ENCODE assay signal across 2 cellular contexts in the genomic region with DNA sequence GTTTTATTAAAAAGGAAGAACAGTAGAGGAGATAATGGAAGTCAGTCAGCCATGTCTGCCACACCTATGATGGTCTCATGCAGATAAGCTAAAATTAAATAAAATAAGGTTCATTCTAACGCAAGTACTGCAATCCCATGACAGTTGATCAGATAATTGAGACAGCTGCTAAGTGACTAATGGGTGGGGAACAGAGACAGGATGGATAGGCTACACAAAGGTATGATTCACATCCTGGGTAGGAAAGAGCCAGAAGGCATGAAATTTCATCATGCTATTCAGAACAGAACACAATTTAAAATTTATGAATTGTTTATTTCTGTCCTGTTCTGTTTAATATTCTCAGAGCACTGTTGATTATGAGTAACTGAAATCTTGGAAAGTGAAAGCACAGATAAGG.
TF ChIP-seq lines count a peak whose summit lies in the region.

No MANE protein-coding gene starts in this region.

TF ChIP-seq in IMR-90, 13 proteins besides CTCF, POLR2A, EP300 and RAD21 (continued from another document):
- TF ChIP-seq, protein P1, sequence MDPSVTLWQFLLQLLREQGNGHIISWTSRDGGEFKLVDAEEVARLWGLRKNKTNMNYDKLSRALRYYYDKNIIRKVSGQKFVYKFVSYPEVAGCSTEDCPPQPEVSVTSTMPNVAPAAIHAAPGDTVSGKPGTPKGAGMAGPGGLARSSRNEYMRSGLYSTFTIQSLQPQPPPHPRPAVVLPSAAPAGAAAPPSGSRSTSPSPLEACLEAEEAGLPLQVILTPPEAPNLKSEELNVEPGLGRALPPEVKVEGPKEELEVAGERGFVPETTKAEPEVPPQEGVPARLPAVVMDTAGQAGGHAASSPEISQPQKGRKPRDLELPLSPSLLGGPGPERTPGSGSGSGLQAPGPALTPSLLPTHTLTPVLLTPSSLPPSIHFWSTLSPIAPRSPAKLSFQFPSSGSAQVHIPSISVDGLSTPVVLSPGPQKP (IDR thresholded peaks at IDR 0.05; ENCODE audit: borderline replicate concordance, low read depth, low read length) = no peak
- TF ChIP-seq CHD1 (IDR thresholded peaks at IDR 0.05; ENCODE audit: low read depth, low read length) = no peak
- TF ChIP-seq MAZ (IDR thresholded peaks at IDR 0.05; ENCODE audit: borderline replicate concordance, low read depth, low read length) = no peak
- TF ChIP-seq NFE2L2 (IDR thresholded peaks at IDR 0.05; ENCODE audit: low read depth, low read length) = no peak
- no peak for TF ChIP-seq MXI1 (IDR thresholded peaks at IDR 0.05; ENCODE audit: borderline replicate concordance, low read depth, low read length)
- TF ChIP-seq SMC3 (IDR thresholded peaks at IDR 0.05; ENCODE audit: low read depth, low read length) = no peak

TF ChIP-seq in SK-N-SH treated with all-trans-retinoic acid at 6 μM for 48 hours, 23 proteins besides CTCF, POLR2A, EP300 and RAD21 (continued from another document):
- TF ChIP-seq, protein P2, sequence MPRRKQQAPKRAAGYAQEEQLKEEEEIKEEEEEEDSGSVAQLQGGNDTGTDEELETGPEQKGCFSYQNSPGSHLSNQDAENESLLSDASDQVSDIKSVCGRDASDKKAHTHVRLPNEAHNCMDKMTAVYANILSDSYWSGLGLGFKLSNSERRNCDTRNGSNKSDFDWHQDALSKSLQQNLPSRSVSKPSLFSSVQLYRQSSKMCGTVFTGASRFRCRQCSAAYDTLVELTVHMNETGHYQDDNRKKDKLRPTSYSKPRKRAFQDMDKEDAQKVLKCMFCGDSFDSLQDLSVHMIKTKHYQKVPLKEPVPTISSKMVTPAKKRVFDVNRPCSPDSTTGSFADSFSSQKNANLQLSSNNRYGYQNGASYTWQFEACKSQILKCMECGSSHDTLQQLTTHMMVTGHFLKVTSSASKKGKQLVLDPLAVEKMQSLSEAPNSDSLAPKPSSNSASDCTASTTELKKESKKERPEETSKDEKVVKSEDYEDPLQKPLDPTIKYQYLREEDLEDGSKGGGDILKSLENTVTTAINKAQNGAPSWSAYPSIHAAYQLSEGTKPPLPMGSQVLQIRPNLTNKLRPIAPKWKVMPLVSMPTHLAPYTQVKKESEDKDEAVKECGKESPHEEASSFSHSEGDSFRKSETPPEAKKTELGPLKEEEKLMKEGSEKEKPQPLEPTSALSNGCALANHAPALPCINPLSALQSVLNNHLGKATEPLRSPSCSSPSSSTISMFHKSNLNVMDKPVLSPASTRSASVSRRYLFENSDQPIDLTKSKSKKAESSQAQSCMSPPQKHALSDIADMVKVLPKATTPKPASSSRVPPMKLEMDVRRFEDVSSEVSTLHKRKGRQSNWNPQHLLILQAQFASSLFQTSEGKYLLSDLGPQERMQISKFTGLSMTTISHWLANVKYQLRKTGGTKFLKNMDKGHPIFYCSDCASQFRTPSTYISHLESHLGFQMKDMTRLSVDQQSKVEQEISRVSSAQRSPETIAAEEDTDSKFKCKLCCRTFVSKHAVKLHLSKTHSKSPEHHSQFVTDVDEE (CRISPR knock-in tag; IDR thresholded peaks at IDR 0.05) = peak; percentile 65
- TF ChIP-seq, protein P3, sequence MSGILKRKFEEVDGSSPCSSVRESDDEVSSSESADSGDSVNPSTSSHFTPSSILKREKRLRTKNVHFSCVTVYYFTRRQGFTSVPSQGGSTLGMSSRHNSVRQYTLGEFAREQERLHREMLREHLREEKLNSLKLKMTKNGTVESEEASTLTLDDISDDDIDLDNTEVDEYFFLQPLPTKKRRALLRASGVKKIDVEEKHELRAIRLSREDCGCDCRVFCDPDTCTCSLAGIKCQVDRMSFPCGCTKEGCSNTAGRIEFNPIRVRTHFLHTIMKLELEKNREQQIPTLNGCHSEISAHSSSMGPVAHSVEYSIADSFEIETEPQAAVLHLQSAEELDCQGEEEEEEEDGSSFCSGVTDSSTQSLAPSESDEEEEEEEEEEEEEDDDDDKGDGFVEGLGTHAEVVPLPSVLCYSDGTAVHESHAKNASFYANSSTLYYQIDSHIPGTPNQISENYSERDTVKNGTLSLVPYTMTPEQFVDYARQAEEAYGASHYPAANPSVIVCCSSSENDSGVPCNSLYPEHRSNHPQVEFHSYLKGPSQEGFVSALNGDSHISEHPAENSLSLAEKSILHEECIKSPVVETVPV (CRISPR knock-in tag; IDR thresholded peaks at IDR 0.05) = peak; percentile 80
- TF ChIP-seq OSR1 (CRISPR knock-in tag; IDR thresholded peaks at IDR 0.05) (no peak), ZNF8 (CRISPR knock-in tag; IDR thresholded peaks at IDR 0.05) (no peak; the same call in 1 of the 2 replicates), ZFP30 (CRISPR knock-in tag; IDR thresholded peaks at IDR 0.05) (no peak), ARNTL (CRISPR knock-in tag; IDR thresholded peaks at IDR 0.05; ENCODE audit: borderline replicate concordance, low read depth) (0 out of 2 replicates have a peak, but pooled peaks have one; percentile 27), TCF4 (CRISPR knock-in tag; IDR thresholded peaks at IDR 0.05; ENCODE audit: borderline replicate concordance) (peak; percentile 81; the same call in 1 of the 2 replicates), TOX (CRISPR knock-in tag; IDR thresholded peaks at IDR 0.05; ENCODE audit: borderline replicate concordance) (peak; percentile 75), PPARA (CRISPR knock-in tag; IDR thresholded peaks at IDR 0.05; ENCODE audit: borderline replicate concordance) (no peak), GLIS3 (CRISPR knock-in tag; IDR thresholded peaks at IDR 0.05) (no peak; the same call in 1 of the 2 replicates), SNAI2 (CRISPR knock-in tag; IDR thresholded peaks at IDR 0.05) (peak; percentile 77; the same call in 1 of the 2 replicates), ISL1 (CRISPR knock-in tag; IDR thresholded peaks at IDR 0.05) (peak; percentile 96), CSDC2 (CRISPR knock-in tag; IDR thresholded peaks at IDR 0.05) (no peak), ZNF565 (CRISPR knock-in tag; conservative IDR thresholded peaks at IDR 0.05; ENCODE audit: low read depth) (no peak), BACH2 (CRISPR knock-in tag; IDR thresholded peaks at IDR 0.05; ENCODE audit: borderline replicate concordance) (no peak), ZC3H10 (CRISPR knock-in tag; IDR thresholded peaks at IDR 0.05) (peak; percentile 59; the same call in 1 of the 2 replicates), ESRRG (CRISPR knock-in tag; IDR thresholded peaks at IDR 0.05) (0 out of 2 replicates have a peak, but pooled peaks have one; percentile 60), ZFP3 (CRISPR knock-in tag; IDR thresholded peaks at IDR 0.05) (peak; percentile 72; the same call in 1 of the 2 replicates), RARB (CRISPR knock-in tag; IDR thresholded peaks at IDR 0.05) (no peak), CREB5 (CRISPR knock-in tag; IDR thresholded peaks at IDR 0.05; ENCODE audit: low read depth) (peak; percentile 92)
- TF ChIP-seq, protein P4, sequence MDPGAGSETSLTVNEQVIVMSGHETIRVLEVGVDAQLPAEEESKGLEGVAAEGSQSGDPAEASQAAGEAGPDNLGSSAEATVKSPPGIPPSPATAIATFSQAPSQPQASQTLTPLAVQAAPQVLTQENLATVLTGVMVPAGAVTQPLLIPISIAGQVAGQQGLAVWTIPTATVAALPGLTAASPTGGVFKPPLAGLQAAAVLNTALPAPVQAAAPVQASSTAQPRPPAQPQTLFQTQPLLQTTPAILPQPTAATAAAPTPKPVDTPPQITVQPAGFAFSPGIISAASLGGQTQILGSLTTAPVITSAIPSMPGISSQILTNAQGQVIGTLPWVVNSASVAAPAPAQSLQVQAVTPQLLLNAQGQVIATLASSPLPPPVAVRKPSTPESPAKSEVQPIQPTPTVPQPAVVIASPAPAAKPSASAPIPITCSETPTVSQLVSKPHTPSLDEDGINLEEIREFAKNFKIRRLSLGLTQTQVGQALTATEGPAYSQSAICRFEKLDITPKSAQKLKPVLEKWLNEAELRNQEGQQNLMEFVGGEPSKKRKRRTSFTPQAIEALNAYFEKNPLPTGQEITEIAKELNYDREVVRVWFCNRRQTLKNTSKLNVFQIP (CRISPR knock-in tag; IDR thresholded peaks at IDR 0.05; ENCODE audit: borderline replicate concordance, low read depth) = no peak
